ENCODE assay signal across 8 cellular contexts in genomic region chr22:20506543-20507252, GRCh38. TPM values are rescaled to one million over a fixed set of nuclear protein-coding genes. Genes with fewer than 3 reads are reported as not detected.
DNase-seq lines count a peak whose midpoint lies in the region; ATAC-seq and TF ChIP-seq lines count a peak whose summit lies in the region.

No MANE protein-coding gene starts in this region.

- DNase-seq in Caco-2 (no peak), Peyer's patch (no peak), epithelial cell of prostate (ENCODE audit: low read depth, low spot score) (no peak), lower leg skin (ENCODE audit: low spot score in 2 of 2) (no peak)
- DNase-seq in activated CD4-positive, alpha-beta T cell treated with anti-CD3 and anti-CD28 coated beads for 1 hour, result no peak

- peaks cover 29% of the 10 kb centered on the region for H3K4me1 ChIP-seq in Caco-2
- peaks cover 4 to 55% (median 12%) of the 10 kb centered on the region in 4 donors for H3K4me1 ChIP-seq in Peyer's patch
- no peaks in the 10 kb centered on the region for H3K4me1 ChIP-seq in parathyroid adenoma

- TF ChIP-seq POLR2A in Peyer's patch (IDR thresholded peaks at IDR 0.05) (no peak), lower leg skin (IDR thresholded peaks at IDR 0.05) (no peak)

- TF ChIP-seq CTCF in Caco-2 (IDR thresholded peaks at IDR 0.05; ENCODE audit: insufficient read depth in 1 of 2, low read depth in 1 of 2, low read length in 1 of 2, severe bottlenecking in 1 of 2, unreplicated experiment in 1 of 2), result no peak
- TF ChIP-seq CTCF in Peyer's patch (IDR thresholded peaks at IDR 0.05), result no peak
- TF ChIP-seq CTCF in parathyroid adenoma (IDR thresholded peaks at IDR 0.05), result no peak
- TF ChIP-seq CTCF in lower leg skin (IDR thresholded peaks at IDR 0.05), result no peak

- H3K79me2 ChIP-seq in parathyroid adenoma, result peaks cover 27% of the 10 kb centered on the region

- no peaks in the 10 kb centered on the region for H3K27me3 ChIP-seq in Caco-2 (replicated peaks; ENCODE audit: control insufficient read depth, insufficient read depth, low read length)
- no peaks in the 10 kb centered on the region for H3K27me3 ChIP-seq in Peyer's patch
- no peaks in the 10 kb centered on the region for H3K27me3 ChIP-seq in parathyroid adenoma (ENCODE audit: control insufficient read depth, insufficient read depth, low read length)

- H3K27ac Mint-ChIP-seq in Caco-2 (ENCODE audit: unreplicated experiment), result peak overlapping the region; percentile 89

- H3K9me3 ChIP-seq in Caco-2 (no peaks in the 10 kb centered on the region), Peyer's patch (no peaks in the 10 kb centered on the region), parathyroid adenoma (ENCODE audit: control insufficient read depth, low read length) (no peaks in the 10 kb centered on the region)

- H3K4me1 Mint-ChIP-seq in Caco-2 (ENCODE audit: low read depth, unreplicated experiment), result peaks cover 24% of the 10 kb centered on the region

- peak overlapping the region; percentile 89 for H3K4me3 Mint-ChIP-seq in Caco-2 (ENCODE audit: unreplicated experiment)

- H3K27ac ChIP-seq in Peyer's patch (peak overlapping the region; percentile 89 to 97 (median 95)), epithelial cell of prostate (peak overlapping the region; percentile 99), parathyroid adenoma (peak overlapping the region; percentile 76)

- CTCF ChIA-PET in Caco-2 (lab: Charles Lee), result interaction anchor here (1.0 to 1.1 kb wide), 2 partner anchors 61 to 88 kb away, joined by 3 to 6 read pairs; no protein-coding TSS in a partner anchor

- peaks cover 7% of the 10 kb centered on the region for H3K36me3 Mint-ChIP-seq in Caco-2 (ENCODE audit: insufficient read depth, unreplicated experiment)

- no peaks in the 10 kb centered on the region for H3K27me3 Mint-ChIP-seq in Caco-2 (ENCODE audit: insufficient read depth, unreplicated experiment)

- H3K36me3 ChIP-seq in Caco-2 (ENCODE audit: control insufficient read depth, insufficient read depth, low read length) (no peaks in the 10 kb centered on the region), Peyer's patch (no peaks in the 10 kb centered on the region), parathyroid adenoma (ENCODE audit: control insufficient read depth, insufficient read depth, low read length) (no peaks in the 10 kb centered on the region)

- H3K9ac ChIP-seq in parathyroid adenoma, result no peak overlapping the region

- BruUV-seq in Caco-2 (replicated peaks; lab: Mats Ljungman, UMichigan), result no TSS peak

- POLR2A ChIA-PET in Caco-2 (lab: Charles Lee), result interaction anchor here (0.8 kb wide), 1 partner anchor 11 kb away, joined by 6 read pairs; the partner anchor contains the start of gene KLHL22

- 69 to 70% methylated on average over 13 of the region's 13 CpGs for WGBS in lower leg skin, 2 donors

- intact Hi-C loops in Caco-2 (cut with micrococcal nuclease; ENCODE audit: unreplicated experiment) (no loop called here), lower leg skin (cut with DNase I; ENCODE audit: low total_unique reads) (no loop called here)

- H2AFZ ChIP-seq in parathyroid adenoma, result peak overlapping the region; percentile 86

- ATAC-seq in GM18861 (IDR thresholded peaks at IDR 0.05; ENCODE audit: unreplicated experiment) (no peak), HG02938 (IDR thresholded peaks at IDR 0.05; ENCODE audit: unreplicated experiment) (no peak)

- no peaks in the 10 kb centered on the region for H3K9me3 Mint-ChIP-seq in Caco-2 (ENCODE audit: unreplicated experiment)

- H3K4me2 ChIP-seq in parathyroid adenoma (ENCODE audit: low read length), result peak overlapping the region; percentile 99

- H3K4me3 ChIP-seq in Caco-2 (ENCODE audit: low read depth, low read length) (peak overlapping the region; percentile 82), Peyer's patch (peak overlapping the region; percentile 68 to 95 (median 88)), parathyroid adenoma (ENCODE audit: low read depth, low read length) (peak overlapping the region; percentile 97), lower leg skin (ENCODE audit: low read depth, poor library complexity, severe bottlenecking) (no peak overlapping the region)

RNA-seq across cellular contexts. Expression of gene MED15, which starts 0.7 kb away (rescaled TPM):
- total RNA-seq in Caco-2 (2022) (94.7 and 104 TPM in 2 replicates), Peyer's patch (100 to 1,000 TPM; 115 to 215 (median 161) TPM), lower leg skin (10 to 100 TPM; 40.3 to 69.6 (median 49.2) TPM)

RNA-seq across cellular contexts. Expression of gene KLHL22, which starts 11.1 kb away (rescaled TPM):
- total RNA-seq in Caco-2 (2022) (20.9 and 24.4 TPM in 2 replicates), Peyer's patch (10 to 100 TPM; 12.6 to 23.9 (median 19.2) TPM), lower leg skin (10 to 100 TPM; 14.0 to 23.8 (median 20.2) TPM)
